Comparison of ENCODE assay signal across 26 cellular contexts in the genomic region with DNA sequence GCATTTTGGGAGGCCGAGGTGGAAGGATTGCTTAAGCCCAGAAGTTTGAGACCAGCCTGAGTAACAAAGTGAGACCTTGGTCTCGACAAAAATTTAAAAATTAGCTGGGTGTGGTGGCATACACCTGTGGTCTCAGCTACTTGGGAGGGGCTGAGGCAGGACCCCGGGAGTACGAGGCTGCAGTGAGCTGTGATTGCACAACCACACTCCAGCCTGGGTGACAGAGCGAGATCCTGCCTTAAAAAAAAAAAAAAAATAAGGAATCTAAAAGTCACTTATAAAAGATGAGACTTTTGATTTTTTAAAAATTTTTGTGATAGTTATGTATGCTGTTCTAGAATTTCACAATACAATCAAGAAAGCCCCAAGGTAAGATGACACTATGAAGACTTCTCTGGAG.
"Had no signal": no experiment of that assay in that cellular context is flagged by ENCODE, and none has a peak within 500 bp of the region (broad histone marks: within the 10 kb centered on the region; RNA-seq: fewer than 3 reads in every experiment).

No MANE protein-coding gene starts in this region.

- H3K4me1 ChIP-seq: stomach, suprapubic skin, testis, thyroid gland, tibial nerve, transverse colon, upper lobe of left lung, upper lobe of right lung, uterus, vagina had no signal

- H3K27ac ChIP-seq: stomach, suprapubic skin, testis, thyroid gland, tibial nerve, transverse colon, upper lobe of left lung, upper lobe of right lung, uterus, vagina had no signal

- H3K9me3 ChIP-seq: stomach, suprapubic skin, testis, thoracic aorta, thyroid gland, transverse colon, upper lobe of left lung, upper lobe of right lung, uterus, vagina had no signal

- H3K4me3 ChIP-seq: stomach, suprapubic skin, testis, thoracic aorta, thyroid gland, tibial nerve, transverse colon, upper lobe of left lung, upper lobe of right lung, uterus, vagina had no signal

- H3K36me3 ChIP-seq: stomach, suprapubic skin, thoracic aorta, thyroid gland, tibial nerve, transverse colon, upper lobe of left lung, upper lobe of right lung, uterus, vagina had no signal

- FAIRE-seq: urothelium cell line had no signal

- H3K27me3 ChIP-seq: stomach, suprapubic skin, testis, thyroid gland, tibial nerve, transverse colon, upper lobe of left lung, upper lobe of right lung, uterus, vagina had no signal

- DNase-seq: stimulated activated CD4-positive, alpha-beta T cell treated with anti-CD3 and anti-CD28 coated beads, Interleukin-2, amount 100 ng/mL, for 48 hours; stimulated activated CD4-positive, alpha-beta T cell treated with anti-CD3 and anti-CD28 coated beads, Interleukin-4, amount 100 ng/mL, for 1 hour; stimulated activated CD4-positive, alpha-beta T cell treated with anti-CD3 and anti-CD28 coated beads, Interleukin-4, amount 100 ng/mL, for 24 hours; stimulated activated CD4-positive, alpha-beta T cell treated with anti-CD3 and anti-CD28 coated beads, Interleukin-4, amount 100 ng/mL, for 4 hours; stimulated activated CD8-positive, alpha-beta memory T cell treated with anti-CD3 and anti-CD28 coated beads, Interleukin-4, amount 100 ng/mL, for 48 hours; stimulated activated naive B cell treated with anti-CD40 and anti-IgM and Interleukin-4, amounts not matched to agents 10 μg/mL and 1 μg/mL and 100 μg/mL, for 72 hours; stimulated activated naive CD4-positive, alpha-beta T cell; stimulated activated naive CD4-positive, alpha-beta T cell treated with Interleukin-2 at 50 U/mL for 16 hours; stimulated activated naive CD8-positive, alpha-beta T cell treated with anti-CD3 and anti-CD28 coated beads, Interleukin-15, amount 100 ng/mL, for 72 hours; stimulated activated naive CD8-positive, alpha-beta T cell treated with anti-CD3 and anti-CD28 coated beads, Interleukin-15, Interleukin-2, amounts not matched to agents 100 U/mL and 50 U/mL, for 24 hours; stomach; substantia nigra; testis; thyroid gland; transverse colon; trophoblast cell; upper lobe of left lung; upper lobe of right lung; uterus had no signal

- ATAC-seq: stimulated activated effector memory CD8-positive, alpha-beta T cell treated with anti-CD3 and anti-CD28 coated beads, Interleukin-12 subunit alpha, Interleukin-12 subunit beta, amount 100 ng/mL, for 72 hours; stimulated activated memory B cell treated with anti-CD40 and anti-IgM and Interleukin-4, amounts not matched to agents 10 μg/mL and 1 μg/mL and 100 μg/mL, for 72 hours; stimulated activated naive B cell treated with anti-CD40 and anti-IgM and Interleukin-4, amounts not matched to agents 10 μg/mL and 1 μg/mL and 100 μg/mL, for 72 hours; stimulated activated naive CD8-positive, alpha-beta T cell treated with anti-CD3 and anti-CD28 coated beads, Interleukin-15, amount 100 ng/mL, for 72 hours; stimulated activated naive CD8-positive, alpha-beta T cell treated with anti-CD3 and anti-CD28 coated beads, Interleukin-15, Interleukin-2, amounts not matched to agents 100 U/mL and 50 U/mL, for 24 hours; upper lobe of right lung had no signal
